Comparison of ENCODE assay signal across 8 cellular contexts in genomic region chr11:12692238-12693074, GRCh38. TPM values are rescaled to one million over a fixed set of nuclear protein-coding genes. Genes with fewer than 3 reads are reported as not detected.
A peak's percentile ranks its signal among the peaks of the same experiment; 100 is the strongest.
DNase-seq lines count a peak whose midpoint lies in the region; ATAC-seq, FAIRE-seq and TF ChIP-seq lines count a peak whose summit lies in the region.

No MANE protein-coding gene starts in this region.

- H3K27me3 Mint-ChIP-seq in neural crest cell (ENCODE audit: low read depth): no peaks in the 10 kb centered on the region

- no peaks in the 10 kb centered on the region for H3K27me3 ChIP-seq in RWPE2 (ENCODE audit: insufficient read depth, poor library complexity, severe bottlenecking)

- peak overlapping the region; percentile 99 for H3K27ac ChIP-seq in RWPE2 (ENCODE audit: poor library complexity, severe bottlenecking)

- H3K4me3 Mint-ChIP-seq in neural crest cell: peak overlapping the region; percentile 74

- peak; percentile 67 for FAIRE-seq in G401.6 (lab: Jason Lieb, UNC)

- H3K36me3 ChIP-seq in RWPE2 (ENCODE audit: low read depth): peaks cover 4% of the 10 kb centered on the region; the same call in 1 of the 2 replicates

- no peaks in the 10 kb centered on the region for H3K36me3 Mint-ChIP-seq in neural crest cell (ENCODE audit: low read depth)

- H3K4me1 Mint-ChIP-seq in neural crest cell: peaks cover 91% of the 10 kb centered on the region

- TF ChIP-seq CTCF in RWPE2 (IDR thresholded peaks at IDR 0.05; ENCODE audit: poor library complexity, severe bottlenecking) (no peak), fibroblast of mammary gland (conservative IDR thresholded peaks at IDR 0.05; ENCODE audit: control insufficient read depth, insufficient read depth, low read depth, low read length) (no peak), neural crest cell (conservative IDR thresholded peaks at IDR 0.05) (no peak)

- no peak for DNase-seq in RWPE2 (ENCODE audit: low spot score)
- peak; percentile 99 for DNase-seq in fibroblast of mammary gland (ENCODE audit: low read depth)
- DNase-seq in neural crest cell (ENCODE audit: low read depth, low spot score): peak; percentile 55
- DNase-seq in AML-193 (lab: John Stamatoyannopoulos, UW): no peak
- DNase-seq in T-helper 9 cell: no peak

- H3K27ac Mint-ChIP-seq in neural crest cell (ENCODE audit: unreplicated experiment): peak overlapping the region; percentile 99

- H3K4me3 ChIP-seq in RWPE2 (ENCODE audit: severe bottlenecking) (no peak overlapping the region), fibroblast of mammary gland (ENCODE audit: control insufficient read depth, low read depth, low read length) (peak overlapping the region; percentile 28)

- no peaks in the 10 kb centered on the region for H3K9me3 ChIP-seq in RWPE2 (ENCODE audit: severe bottlenecking)

- ATAC-seq in RWPE2 (ENCODE audit: low read depth) (peak; percentile 24; the same call in 2 of the 3 replicates), HG03159 (IDR thresholded peaks at IDR 0.05; ENCODE audit: unreplicated experiment) (no peak), HG03108 (IDR thresholded peaks at IDR 0.05; ENCODE audit: unreplicated experiment) (no peak)

- peaks cover 77% of the 10 kb centered on the region for H3K4me1 ChIP-seq in RWPE2 (ENCODE audit: insufficient read depth, poor library complexity, severe bottlenecking)

- H3K9me3 Mint-ChIP-seq in neural crest cell: no peaks in the 10 kb centered on the region

RNA-seq across cellular contexts. Expression of gene TEAD1, which starts 18.2 kb away (rescaled TPM):
- 84.1 and 87.3 TPM in 2 replicates for total RNA-seq in neural crest cell

Comparison
In these comparisons a context has a peak if more than half of its experiments do, and no peak if none do; other contexts are left out.
1. DNase-seq: peak in fibroblast of mammary gland (single experiment) and neural crest cell (single experiment); none in RWPE2 (single experiment), AML-193 (0 of 2) and T-helper 9 cell (single experiment).